Comparison of ENCODE assay signal across 18 cellular contexts in the genomic region with DNA sequence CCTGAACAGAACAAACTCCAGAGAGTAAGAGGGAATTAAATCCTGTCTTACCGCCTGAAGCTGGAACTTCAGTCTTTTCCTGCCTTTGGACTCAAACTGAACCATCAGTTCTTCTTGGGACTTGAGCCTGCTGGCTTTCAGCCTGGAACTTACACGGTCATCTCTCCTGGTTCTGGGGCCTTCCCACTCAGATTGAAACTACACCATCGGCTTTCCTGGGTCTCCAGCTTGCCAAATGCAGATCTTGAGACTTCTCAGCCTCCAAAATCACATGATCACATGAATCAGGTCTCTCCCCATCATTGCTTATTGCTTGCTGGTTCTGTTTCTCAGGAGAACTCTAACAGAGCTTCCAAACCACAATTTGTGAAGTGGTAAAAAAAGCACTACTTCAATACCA.
DNase-seq lines count a peak whose midpoint lies in the region; ATAC-seq and TF ChIP-seq lines count a peak whose summit lies in the region.
"Had no signal": no experiment of that assay in that cellular context is flagged by ENCODE, and none has a peak within 500 bp of the region (broad histone marks: within the 10 kb centered on the region; RNA-seq: fewer than 3 reads in every experiment).

No MANE protein-coding gene starts in this region.

- ATAC-seq in sciatic nerve: peak; percentile 89
- ATAC-seq in GM21360 (IDR thresholded peaks at IDR 0.05; ENCODE audit: unreplicated experiment): no peak
- ATAC-seq: GM12878 had no signal

- H3K4me3 ChIP-seq in fibroblast of the aortic adventitia (ENCODE audit: low read depth, low read length): no peak overlapping the region
- no peak overlapping the region for H3K4me3 ChIP-seq in BE2C (ENCODE audit: low read depth, low read length)
- H3K4me3 ChIP-seq: BLaER1 treated with 17β-estradiol and CSF1 and Interleukin-3, amounts not matched to agents 10 nM and 100 nM; GM12878; HAP-1 had no signal

- TF ChIP-seq CTCF in fibroblast of the aortic adventitia (IDR thresholded peaks at IDR 0.05; ENCODE audit: insufficient read depth, low read length) (no peak), BE2C (IDR thresholded peaks at IDR 0.05; ENCODE audit: low read depth, low read length) (no peak)

- no peaks in the 10 kb centered on the region; the same call in none of the 2 replicates for H3K9me3 ChIP-seq in BE2C
- H3K9me3 ChIP-seq: HAP-1 had no signal

- DNase-seq in fibroblast of gingiva (ENCODE audit: low read depth) (peak; percentile 14), fibroblast of the aortic adventitia (ENCODE audit: low read depth) (peak; percentile 15), sciatic nerve (ENCODE audit: low spot score) (peak; percentile 66), KBM-7 (no peak), posterior vena cava (ENCODE audit: low spot score) (no peak), BE2C (no peak)
- DNase-seq: CD4-positive, alpha-beta T cell; CD8-positive, alpha-beta memory T cell; DMS 273 treated with DMSO at 0.1 percent for 48 hours; DMS79; EL; GDM1; GOT3; HFFc6 had no signal

- intact Hi-C loops in sciatic nerve (cut with DNase I) (no loop called here), posterior vena cava (cut with DNase I) (no loop called here)

- H3K4me1 ChIP-seq in BE2C: no peaks in the 10 kb centered on the region
- H3K4me1 ChIP-seq: HAP-1 had no signal

- H3K27me3 ChIP-seq in BE2C: no peaks in the 10 kb centered on the region
- H3K27me3 ChIP-seq: BLaER1 treated with 17β-estradiol and CSF1 and Interleukin-3, amounts not matched to agents 10 nM and 100 nM had no signal

- in situ Hi-C loops in KBM-7 (cut with MboI; ENCODE audit: low pct_unique_long_range_greater_than_20kb, low sequenced_read_pairs): no loop called here

- no peaks in the 10 kb centered on the region for H3K36me3 ChIP-seq in BE2C
- H3K36me3 ChIP-seq: HAP-1 had no signal

Comparison
In these comparisons a context has a peak if more than half of its experiments do, and no peak if none do; other contexts are left out.
1. DNase-seq: peak in fibroblast of gingiva (single experiment), fibroblast of the aortic adventitia (single experiment) and sciatic nerve (single experiment); none in KBM-7 (single experiment), posterior vena cava (single experiment) and BE2C (single experiment).